23 cellular contexts compared by ENCODE assay signal in genomic region chr1:97337250-97338030, GRCh38.
DNase-seq lines count a peak whose midpoint lies in the region; ATAC-seq, FAIRE-seq and TF ChIP-seq lines count a peak whose summit lies in the region.
"Had no signal": no experiment of that assay in that cellular context is flagged by ENCODE, and none has a peak within 500 bp of the region (broad histone marks: within the 10 kb centered on the region; RNA-seq: fewer than 3 reads in every experiment).

No MANE protein-coding gene starts in this region.

- H3K9me3 ChIP-seq in RWPE2 (ENCODE audit: severe bottlenecking) (no peaks in the 10 kb centered on the region), subcutaneous abdominal adipose tissue (ENCODE audit: control insufficient read depth in 5 of 5, low read length in 5 of 5) (no peaks in the 10 kb centered on the region), small intestine (ENCODE audit: control insufficient read depth, low read depth) (no peaks in the 10 kb centered on the region)
- H3K9me3 ChIP-seq: ovary had no signal

- H3K4me3 ChIP-seq in RWPE2 (ENCODE audit: severe bottlenecking) (no peak overlapping the region), subcutaneous abdominal adipose tissue (ENCODE audit: low read depth in 1 of 5, low read length in 5 of 5) (no peak overlapping the region), small intestine (ENCODE audit: low read depth in 1 of 2, low read length in 2 of 2) (no peak overlapping the region)
- H3K4me3 ChIP-seq: GM23338, ovary had no signal

- H3K9me3 Mint-ChIP-seq in HFFc6 (no peaks in the 10 kb centered on the region), MCF 10A (ENCODE audit: unreplicated experiment) (no peaks in the 10 kb centered on the region)
- H3K9me3 Mint-ChIP-seq: activated naive CD4-positive, alpha-beta T cell treated with anti-CD3 and anti-CD28 coated beads for 36 hours; central memory CD8-positive, alpha-beta T cell; GM23338; nephron; WTC11 had no signal

- H3K27ac ChIP-seq in RWPE2 (ENCODE audit: poor library complexity, severe bottlenecking) (no peak overlapping the region), subcutaneous abdominal adipose tissue (ENCODE audit: low read depth, low read length) (peak overlapping the region; percentile 74), small intestine (ENCODE audit: low read depth in 1 of 2, low read length in 1 of 2) (no peak overlapping the region)
- H3K27ac ChIP-seq: epithelial cell of prostate, ovary had no signal

- peak overlapping the region in 1 of 5 donors; percentile 2 for H3K9ac ChIP-seq in subcutaneous abdominal adipose tissue (ENCODE audit: low read length in 5 of 5)

- H3K27me3 ChIP-seq in RWPE2 (ENCODE audit: insufficient read depth, poor library complexity, severe bottlenecking) (no peaks in the 10 kb centered on the region), subcutaneous abdominal adipose tissue (ENCODE audit: control insufficient read depth in 5 of 5, insufficient read depth in 4 of 5, low read length in 5 of 5) (no peaks in the 10 kb centered on the region), small intestine (ENCODE audit: control insufficient read depth in 2 of 2, insufficient read depth in 2 of 2, low read length in 2 of 2) (no peaks in the 10 kb centered on the region)
- H3K27me3 ChIP-seq: ovary had no signal

- H3K27ac Mint-ChIP-seq in HFFc6 = peak overlapping the region; percentile 6; the same call in 1 of the 2 replicates
- H3K27ac Mint-ChIP-seq in MCF 10A (ENCODE audit: low read depth, unreplicated experiment) = no peak overlapping the region
- H3K27ac Mint-ChIP-seq: activated CD8-positive, alpha-beta memory T cell treated with anti-CD3 and anti-CD28 coated beads, Interleukin-2, amount 10 ng/mL, durations not matched to agents 7 days and 5 days; activated naive CD4-positive, alpha-beta T cell treated with anti-CD3 and anti-CD28 coated beads for 36 hours; GM23338; nephron; WTC11 had no signal

- H3K4me3 Mint-ChIP-seq in HFFc6 = no peak overlapping the region
- H3K4me3 Mint-ChIP-seq in MCF 10A (ENCODE audit: unreplicated experiment) = no peak overlapping the region
- H3K4me3 Mint-ChIP-seq: activated CD8-positive, alpha-beta memory T cell treated with anti-CD3 and anti-CD28 coated beads, Interleukin-2, amount 10 ng/mL, durations not matched to agents 7 days and 5 days; activated naive CD4-positive, alpha-beta T cell treated with anti-CD3 and anti-CD28 coated beads for 36 hours; CD14-positive monocyte; central memory CD8-positive, alpha-beta T cell; GM23338; nephron; WTC11 had no signal

- 70 to 76% (median 71%) methylated on average over 6 of the region's 6 CpGs for WGBS in small intestine, 3 donors

- POLR2A ChIA-PET in MCF 10A (lab: Yijun Ruan, JAX) = interaction anchor here (0.5 to 0.8 kb wide), 2 partner anchors 10 to 89 kb away, joined by 3 read pairs; no protein-coding TSS in a partner anchor

- H3K4me1 ChIP-seq in RWPE2 (ENCODE audit: insufficient read depth, poor library complexity, severe bottlenecking) = peaks cover 9% of the 10 kb centered on the region
- H3K4me1 ChIP-seq in subcutaneous abdominal adipose tissue (ENCODE audit: control insufficient read depth in 5 of 5, insufficient read depth in 5 of 5, low read length in 5 of 5) = peaks cover 0 to 30% (median 18%) of the 10 kb centered on the region in 5 donors
- H3K4me1 ChIP-seq in small intestine (ENCODE audit: control insufficient read depth in 2 of 2, insufficient read depth in 1 of 2, low read depth in 1 of 2, low read length in 1 of 2) = no peaks in the 10 kb centered on the region

- intact Hi-C loops in MCF 10A (cut with micrococcal nuclease) = no loop called here

- ATAC-seq in RWPE2 (ENCODE audit: low read depth) = peak; percentile 79
- no peak for ATAC-seq in HG03039 (IDR thresholded peaks at IDR 0.05; ENCODE audit: unreplicated experiment)
- ATAC-seq: activated CD8-positive, alpha-beta memory T cell treated with anti-CD3 and anti-CD28 coated beads, Interleukin-2, amount 10 ng/mL, durations not matched to agents 7 days and 5 days; GM23338; WTC11 had no signal

- H3K36me3 ChIP-seq in RWPE2 (ENCODE audit: low read depth) (no peaks in the 10 kb centered on the region), subcutaneous abdominal adipose tissue (ENCODE audit: control insufficient read depth in 5 of 5, insufficient read depth in 5 of 5, low read length in 5 of 5) (no peaks in the 10 kb centered on the region), small intestine (ENCODE audit: control insufficient read depth in 2 of 2, insufficient read depth in 2 of 2, low read length in 2 of 2) (no peaks in the 10 kb centered on the region)
- H3K36me3 ChIP-seq: ovary had no signal

- peaks cover 74% of the 10 kb centered on the region for H3K4me1 Mint-ChIP-seq in HFFc6 (ENCODE audit: low read depth)
- H3K4me1 Mint-ChIP-seq in MCF 10A (ENCODE audit: insufficient read depth, unreplicated experiment) = peaks cover 5% of the 10 kb centered on the region
- H3K4me1 Mint-ChIP-seq: activated CD8-positive, alpha-beta memory T cell treated with anti-CD3 and anti-CD28 coated beads, Interleukin-2, amount 10 ng/mL, durations not matched to agents 7 days and 5 days; CD14-positive monocyte; central memory CD8-positive, alpha-beta T cell; GM23338; WTC11 had no signal

- FAIRE-seq in small intestine (lab: Jason Lieb, UNC) = no peak
- FAIRE-seq: frontal cortex had no signal

- DNase-seq in HFFc6 = no peak
- no peak for DNase-seq in RWPE2 (ENCODE audit: low spot score)
- peak; percentile 47 for DNase-seq in fibroblast of peridontal ligament (ENCODE audit: extremely low read depth)
- no peak for DNase-seq in MCF 10A (ENCODE audit: unreplicated experiment)
- no peak for DNase-seq in small intestine
- DNase-seq: activated CD4-positive, alpha-beta T cell treated with anti-CD3 and anti-CD28 coated beads, Interleukin-2, amount 50 U/mL, for 1 hour; activated CD8-positive, alpha-beta memory T cell treated with anti-CD3 and anti-CD28 coated beads, Interleukin-2, amount 10 ng/mL, durations not matched to agents 7 days and 5 days; activated naive CD4-positive, alpha-beta T cell treated with anti-CD3 and anti-CD28 coated beads for 36 hours; hippocampal formation; Kasumi-1; NCI-H1694; ovary; stimulated activated CD4-positive, alpha-beta T cell treated with anti-CD3 and anti-CD28 coated beads, Interleukin-4, amount 100 ng/mL, for 4 hours; stimulated activated naive CD4-positive, alpha-beta T cell had no signal

- CTCF ChIA-PET in MCF 10A (lab: Yijun Ruan, JAX) = interaction anchor here (0.6 to 1.3 kb wide), 2 partner anchors 10 to 31 kb away, joined by 3 read pairs; no protein-coding TSS in a partner anchor

- H3K36me3 Mint-ChIP-seq in HFFc6 (ENCODE audit: low read depth) (peaks cover 7% of the 10 kb centered on the region; the same call in 1 of the 2 replicates), MCF 10A (ENCODE audit: insufficient read depth, unreplicated experiment) (no peaks in the 10 kb centered on the region)
- H3K36me3 Mint-ChIP-seq: activated CD8-positive, alpha-beta memory T cell treated with anti-CD3 and anti-CD28 coated beads, Interleukin-2, amount 10 ng/mL, durations not matched to agents 7 days and 5 days; WTC11 had no signal

- no TSS peak for BruUV-seq in MCF 10A (replicated peaks; lab: Mats Ljungman, UMichigan)

- TF ChIP-seq CTCF in HFFc6 (IDR thresholded peaks at IDR 0.05) (no peak), RWPE2 (IDR thresholded peaks at IDR 0.05; ENCODE audit: poor library complexity, severe bottlenecking) (no peak), MCF 10A (IDR thresholded peaks at IDR 0.05; ENCODE audit: unreplicated experiment) (no peak)

- H3K27me3 Mint-ChIP-seq in HFFc6 (ENCODE audit: insufficient read depth) (no peaks in the 10 kb centered on the region), MCF 10A (ENCODE audit: insufficient read depth, unreplicated experiment) (no peaks in the 10 kb centered on the region)
- H3K27me3 Mint-ChIP-seq: activated CD8-positive, alpha-beta memory T cell treated with anti-CD3 and anti-CD28 coated beads, Interleukin-2, amount 10 ng/mL, durations not matched to agents 7 days and 5 days; central memory CD8-positive, alpha-beta T cell had no signal
